8 cellular contexts compared by ENCODE assay signal in genomic region chr4:116358633-116359222, GRCh38.
DNase-seq lines count a peak whose midpoint lies in the region; ATAC-seq and TF ChIP-seq lines count a peak whose summit lies in the region.

No MANE protein-coding gene starts in this region.

- H3K27ac Mint-ChIP-seq in activated CD4-positive, alpha-beta memory T cell treated with anti-CD3 and anti-CD28 coated beads, Interleukin-2, amount 10 ng/mL, durations not matched to agents 7 days and 5 days, result no peak overlapping the region

- peak; percentile 23 to 53 (median 41) for TF ChIP-seq CTCF in heart left ventricle (IDR thresholded peaks at IDR 0.05)

- TF ChIP-seq POLR2A in heart left ventricle (IDR thresholded peaks at IDR 0.05), result no peak

- no peaks in the 10 kb centered on the region for H3K36me3 Mint-ChIP-seq in activated CD4-positive, alpha-beta memory T cell treated with anti-CD3 and anti-CD28 coated beads, Interleukin-2, amount 10 ng/mL, durations not matched to agents 7 days and 5 days (ENCODE audit: low read depth)

- H3K4me1 ChIP-seq in heart left ventricle, result no peaks in the 10 kb centered on the region

- H3K9me3 Mint-ChIP-seq in activated CD4-positive, alpha-beta memory T cell treated with anti-CD3 and anti-CD28 coated beads, Interleukin-2, amount 10 ng/mL, durations not matched to agents 7 days and 5 days, result no peaks in the 10 kb centered on the region

- intact Hi-C loops in heart left ventricle (cut with DNase I), result no loop called here

- POLR2A ChIA-PET in activated CD4-positive, alpha-beta memory T cell treated with anti-CD3 and anti-CD28 coated beads, Interleukin-2, amount 10 ng/mL, durations not matched to agents 7 days and 5 days (lab: Charles Lee), result no interaction called here

- no peaks in the 10 kb centered on the region for H3K27me3 Mint-ChIP-seq in activated CD4-positive, alpha-beta memory T cell treated with anti-CD3 and anti-CD28 coated beads, Interleukin-2, amount 10 ng/mL, durations not matched to agents 7 days and 5 days

- ATAC-seq in HG03066 (IDR thresholded peaks at IDR 0.05; ENCODE audit: low read depth, unreplicated experiment) (peak; percentile 97), heart left ventricle (peak; percentile 47 to 75 (median 62))

- H3K4me1 Mint-ChIP-seq in activated CD4-positive, alpha-beta memory T cell treated with anti-CD3 and anti-CD28 coated beads, Interleukin-2, amount 10 ng/mL, durations not matched to agents 7 days and 5 days, result no peaks in the 10 kb centered on the region

- H3K9me3 ChIP-seq in heart left ventricle, result no peaks in the 10 kb centered on the region

- H3K36me3 ChIP-seq in heart left ventricle, result no peaks in the 10 kb centered on the region

- no peak overlapping the region for H3K4me3 Mint-ChIP-seq in activated CD4-positive, alpha-beta memory T cell treated with anti-CD3 and anti-CD28 coated beads, Interleukin-2, amount 10 ng/mL, durations not matched to agents 7 days and 5 days

- H3K4me3 ChIP-seq in heart left ventricle, result no peak overlapping the region

- CTCF ChIA-PET in activated CD4-positive, alpha-beta memory T cell treated with anti-CD3 and anti-CD28 coated beads, Interleukin-2, amount 10 ng/mL, durations not matched to agents 7 days and 5 days (lab: Charles Lee), result no interaction called here

- DNase-seq in DMS53 treated with DMSO at 0.1 percent for 48 hours (lab: John Stamatoyannopoulos, UW; ENCODE audit: unreplicated experiment), result peak; percentile 69
- peak; percentile 6 for DNase-seq in GM19238 (ENCODE audit: insufficient read length, low spot score)
- peak; percentile 1 for DNase-seq in NCI-H2171 (lab: John Stamatoyannopoulos, UW)
- peak; percentile 43 for DNase-seq in activated CD4-positive, alpha-beta memory T cell treated with anti-CD3 and anti-CD28 coated beads, Interleukin-2, amount 10 ng/mL, durations not matched to agents 7 days and 5 days
- DNase-seq in heart left ventricle, result no peak
- DNase-seq in smooth muscle cell of the brain vasculature (ENCODE audit: low read depth, low spot score), result peak; percentile 28
- no peak for DNase-seq in NCI-H1105 (lab: John Stamatoyannopoulos, UW)

- H3K27ac ChIP-seq in heart left ventricle, result no peak overlapping the region

- 35 to 45% (median 40%) methylated on average over 11 of the region's 11 CpGs for WGBS in heart left ventricle, 4 donors

- H3K27me3 ChIP-seq in heart left ventricle, result no peaks in the 10 kb centered on the region

Comparison
In these comparisons a context has a peak if more than half of its experiments do, and no peak if none do; other contexts are left out.
1. DNase-seq: peak in DMS53 treated with DMSO at 0.1 percent for 48 hours (single experiment), GM19238 (single experiment), NCI-H2171 (single experiment), activated CD4-positive, alpha-beta memory T cell treated with anti-CD3 and anti-CD28 coated beads, Interleukin-2, amount 10 ng/mL, durations not matched to agents 7 days and 5 days (single experiment) and smooth muscle cell of the brain vasculature (single experiment); none in heart left ventricle (0 of 5) and NCI-H1105 (single experiment).